In genomic region chr1:243074224-243074623, GRCh38 we compare ENCODE assay signal across 3 cellular contexts.
A peak's percentile ranks its signal among the peaks of the same experiment; 100 is the strongest.
TF ChIP-seq lines count a peak whose summit lies in the region.

No MANE protein-coding gene starts in this region.

TF ChIP-seq in A549, 52 proteins besides CTCF, POLR2A, EP300 and RAD21:
- peak; percentile 38; the same call in 1 of the 2 replicates for TF ChIP-seq REST (IDR thresholded peaks at IDR 0.05)
TF ChIP-seq in A549: peak in this region for 1; not testable (repeated sequence) for 51.

TF ChIP-seq in GM23338, 12 proteins besides CTCF, POLR2A, EP300 and RAD21:
- peak; percentile 54 for TF ChIP-seq REST (IDR thresholded peaks at IDR 0.05; ENCODE audit: unreplicated experiment)

TF ChIP-seq in HEK293, 187 proteins besides CTCF, POLR2A, EP300 and RAD21:
- TF ChIP-seq REST (tag by site-specific recombination; IDR thresholded peaks at IDR 0.05), result peak; percentile 40; the same call in 1 of the 2 replicates
